ENCODE assay signal across 25 cellular contexts in the genomic region with DNA sequence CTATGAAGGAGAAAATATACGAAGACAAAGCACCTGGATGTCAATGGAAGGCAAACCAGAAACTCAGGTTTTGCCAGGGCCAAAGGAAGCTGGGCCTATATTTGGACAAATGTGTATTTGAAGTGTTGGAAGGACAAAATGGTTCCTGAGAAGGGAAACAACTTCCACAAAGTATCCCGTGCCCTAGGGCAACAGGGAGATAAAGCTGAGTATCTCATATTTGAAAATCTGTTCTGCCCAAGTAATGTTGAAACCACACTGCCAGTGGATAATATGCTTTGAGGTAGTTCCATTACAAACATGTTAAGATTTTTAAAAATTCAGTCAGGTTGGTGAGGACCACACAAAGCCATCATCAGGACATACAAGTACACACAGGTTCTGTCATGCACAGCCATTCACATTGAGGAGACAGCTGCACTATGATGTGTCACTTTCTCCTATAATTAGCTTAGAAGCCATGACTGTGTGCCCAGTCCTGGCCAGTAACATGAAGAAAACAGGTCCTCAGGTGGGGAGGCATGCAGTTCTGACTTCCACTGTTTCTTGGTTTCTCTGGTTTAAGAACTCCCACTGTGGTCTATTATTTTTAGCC.
"Had no signal": no experiment of that assay in that cellular context is flagged by ENCODE, and none has a peak within 500 bp of the region (broad histone marks: within the 10 kb centered on the region; RNA-seq: fewer than 3 reads in every experiment).

No MANE protein-coding gene starts in this region.

- DNase-seq: cerebellar nuclear complex; cortex of kidney; effector CD4-positive, alpha-beta T cell; foreskin fibroblast; hypothalamus; immature natural killer cell; islet precursor cell; left ventricle myocardium superior; lower lobe of right lung; naive B cell; nucleus accumbens; spleen; stimulated activated CD4-positive, alpha-beta T cell treated with anti-CD3 and anti-CD28 coated beads, Interleukin-4, amount 100 ng/mL, for 4 hours; stimulated activated naive CD8-positive, alpha-beta T cell treated with anti-CD3 and anti-CD28 coated beads, Interleukin-15, Interleukin-2, amounts not matched to agents 100 U/mL and 50 U/mL, for 24 hours; substantia nigra; transverse colon had no signal

- H3K9me3 ChIP-seq: lower lobe of right lung, prostate gland, right atrium auricular region, spleen, thoracic aorta, transverse colon, vagina had no signal

- H3K36me3 Mint-ChIP-seq: immature natural killer cell; memory B cell; naive B cell; natural killer cell treated with Interleukin-12 subunit alpha and Interleukin-12 subunit beta and Interleukin-15 and Interleukin-18, amount 100 ng/mL, for 72 hours; neural progenitor cell; stimulated activated memory B cell treated with anti-CD40 and anti-IgM and Interleukin-4, amounts not matched to agents 10 μg/mL and 1 μg/mL and 100 μg/mL, for 72 hours had no signal

- H3K4me2 ChIP-seq: neural progenitor cell had no signal

- H2AFZ ChIP-seq: neural progenitor cell had no signal

- H3K27ac Mint-ChIP-seq: immature natural killer cell; memory B cell; natural killer cell treated with Interleukin-12 subunit alpha and Interleukin-12 subunit beta and Interleukin-15 and Interleukin-18, amount 100 ng/mL, for 72 hours; neural progenitor cell; stimulated activated memory B cell treated with anti-CD40 and anti-IgM and Interleukin-4, amounts not matched to agents 10 μg/mL and 1 μg/mL and 100 μg/mL, for 72 hours had no signal

- H3K4me1 Mint-ChIP-seq: immature natural killer cell; memory B cell; naive B cell; stimulated activated memory B cell treated with anti-CD40 and anti-IgM and Interleukin-4, amounts not matched to agents 10 μg/mL and 1 μg/mL and 100 μg/mL, for 72 hours had no signal

- H3K27me3 Mint-ChIP-seq: memory B cell; naive B cell; stimulated activated memory B cell treated with anti-CD40 and anti-IgM and Interleukin-4, amounts not matched to agents 10 μg/mL and 1 μg/mL and 100 μg/mL, for 72 hours had no signal

- H3K9ac ChIP-seq: neural progenitor cell had no signal

- H3K36me3 ChIP-seq: lower lobe of right lung, neural progenitor cell, prostate gland, right atrium auricular region, spleen, thoracic aorta, transverse colon, vagina had no signal

- H3K4me3 Mint-ChIP-seq: immature natural killer cell; memory B cell; naive B cell; natural killer cell treated with Interleukin-12 subunit alpha and Interleukin-12 subunit beta and Interleukin-15 and Interleukin-18, amount 100 ng/mL, for 72 hours; neural progenitor cell; stimulated activated memory B cell treated with anti-CD40 and anti-IgM and Interleukin-4, amounts not matched to agents 10 μg/mL and 1 μg/mL and 100 μg/mL, for 72 hours had no signal

- H3K27me3 ChIP-seq: neural progenitor cell, right atrium auricular region, transverse colon, vagina had no signal

- H3K4me1 ChIP-seq: lower lobe of right lung, neural progenitor cell, prostate gland, right atrium auricular region, spleen, transverse colon, vagina had no signal

- H3K4me3 ChIP-seq: lower lobe of right lung, neural progenitor cell, prostate gland, right atrium auricular region, spleen, thoracic aorta, transverse colon, vagina had no signal

- H3K9me3 Mint-ChIP-seq: memory B cell; neural progenitor cell; stimulated activated memory B cell treated with anti-CD40 and anti-IgM and Interleukin-4, amounts not matched to agents 10 μg/mL and 1 μg/mL and 100 μg/mL, for 72 hours had no signal

- H3K27ac ChIP-seq: epithelial cell of prostate, lower lobe of right lung, neural progenitor cell, prostate gland, right atrium auricular region, spleen, thoracic aorta, transverse colon, vagina had no signal
